In genomic region chr9:8349369-8349768, GRCh38 we compare ENCODE assay signal across 1 cellular context.
TF ChIP-seq lines count a peak whose summit lies in the region.

No MANE protein-coding gene starts in this region.

TF ChIP-seq in GM23338, 12 proteins besides CTCF, POLR2A, EP300 and RAD21 (continued from another document):
- TF ChIP-seq REST (IDR thresholded peaks at IDR 0.05; ENCODE audit: unreplicated experiment) (no peak), ZNF114 (CRISPR knock-in tag; IDR thresholded peaks at IDR 0.05) (no peak), CREB1 (CRISPR knock-in tag; IDR thresholded peaks at IDR 0.05; ENCODE audit: low read depth) (no peak)
